Comparison of ENCODE assay signal across 8 cellular contexts in the genomic region with DNA sequence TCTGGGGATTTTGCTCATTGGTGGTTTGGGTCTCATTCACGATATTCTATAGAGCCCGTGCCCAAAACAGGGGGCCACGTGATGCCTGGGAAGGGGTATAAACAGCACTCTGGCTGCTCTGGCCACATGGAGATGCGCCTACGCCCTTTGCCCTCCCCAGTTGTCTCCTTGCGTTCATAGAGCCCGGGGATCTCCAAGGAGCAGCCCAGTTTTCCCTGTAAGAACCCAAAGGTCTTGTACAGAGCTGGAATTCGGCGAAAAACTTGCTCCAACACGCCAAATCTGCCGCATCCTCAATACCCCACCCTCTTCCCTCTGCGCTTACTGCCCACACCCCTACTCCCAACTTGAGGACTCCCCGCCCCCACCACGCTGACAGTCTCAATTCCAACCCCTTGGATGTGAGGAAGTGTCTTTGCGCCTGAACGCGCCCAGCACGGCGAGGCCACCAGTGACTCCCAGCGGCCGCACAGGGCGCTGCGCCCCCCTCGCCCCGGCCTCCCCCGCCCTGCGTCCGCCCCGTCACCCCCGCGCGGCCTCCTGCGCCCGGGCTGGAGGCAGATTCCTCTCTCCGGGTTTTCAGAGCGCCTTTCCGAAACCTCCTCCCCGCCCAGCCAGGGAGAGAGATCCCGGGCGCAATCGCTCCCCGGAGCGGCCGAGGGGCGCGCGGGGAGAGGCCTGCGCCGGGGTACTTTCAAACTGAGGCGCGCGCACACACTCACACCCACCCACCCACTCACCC. TPM values are rescaled to one million over a fixed set of nuclear protein-coding genes. Genes with fewer than 3 reads are reported as not detected.
DNase-seq lines count a peak whose midpoint lies in the region; ATAC-seq and TF ChIP-seq lines count a peak whose summit lies in the region.

TSS of gene NHS (plus strand) at position 582 of the 742 bp plus-strand sequence. CDS start 558 bp downstream, outside the sequence.

- peaks cover 58% of the 10 kb centered on the region for H3K4me1 Mint-ChIP-seq in nephron
- H3K4me1 Mint-ChIP-seq in CD4-positive, alpha-beta memory T cell: no peaks in the 10 kb centered on the region

- no peaks in the 10 kb centered on the region for H3K36me3 ChIP-seq in HUES48 (ENCODE audit: control insufficient read depth, insufficient read depth, low read length)
- no peaks in the 10 kb centered on the region for H3K36me3 ChIP-seq in CD4-positive, alpha-beta memory T cell (ENCODE audit: insufficient read depth, low read length)

- ATAC-seq in GM21529 (IDR thresholded peaks at IDR 0.05; ENCODE audit: unreplicated experiment) (no peak), GM19035 (IDR thresholded peaks at IDR 0.05; ENCODE audit: unreplicated experiment) (no peak)

- peaks cover 49% of the 10 kb centered on the region for H3K27me3 ChIP-seq in HUES48 (ENCODE audit: control insufficient read depth, insufficient read depth, low read length)
- peaks cover 2% of the 10 kb centered on the region for H3K27me3 ChIP-seq in CD4-positive, alpha-beta memory T cell (ENCODE audit: insufficient read depth, low read length)

- peak within 1 kb of the TSS; percentile 91 to 93 (median 92) for H3K4me3 Mint-ChIP-seq in nephron
- peak within 1 kb of the TSS in 1 of 8 donors; percentile 36 for H3K4me3 Mint-ChIP-seq in CD4-positive, alpha-beta memory T cell

- peak; percentile 72 to 77 (median 77) for TF ChIP-seq CTCF in nephron (IDR thresholded peaks at IDR 0.05; ENCODE audit: unreplicated experiment in 3 of 3)

- POLR2A ChIA-PET in CD4-positive, alpha-beta memory T cell (lab: Charles Lee; ENCODE audit: partially characterized antibody): no interaction called here

- peaks cover 52% of the 10 kb centered on the region for H3K27me3 Mint-ChIP-seq in nephron (ENCODE audit: low read depth)
- H3K27me3 Mint-ChIP-seq in CD4-positive, alpha-beta memory T cell: peaks cover 13 to 15% of the 10 kb centered on the region in 2 donors

- H3K27ac Mint-ChIP-seq in nephron: peak within 1 kb of the TSS; percentile 77 to 97 (median 95)
- no peak within 1 kb of the TSS for H3K27ac Mint-ChIP-seq in CD4-positive, alpha-beta memory T cell

- DNase-seq in COLO668 (lab: John Stamatoyannopoulos, UW; ENCODE audit: unreplicated experiment) (peak; percentile 82), SK-N-DZ (ENCODE audit: low spot score) (peak; percentile 58), fibroblast of peridontal ligament (ENCODE audit: extremely low read depth) (peak; percentile 67)
- DNase-seq in CD4-positive, alpha-beta memory T cell: no peak

- peaks cover 5% of the 10 kb centered on the region for H3K36me3 Mint-ChIP-seq in nephron (ENCODE audit: low read depth)
- no peaks in the 10 kb centered on the region for H3K36me3 Mint-ChIP-seq in CD4-positive, alpha-beta memory T cell

- H3K9ac ChIP-seq in HUES48 (ENCODE audit: low read depth, low read length): no peak within 1 kb of the TSS

- intact Hi-C loops in CD4-positive, alpha-beta memory T cell (cut with micrococcal nuclease): no loop called here

- H3K4me3 ChIP-seq in HUES48 (ENCODE audit: low read depth, low read length): peak within 1 kb of the TSS; percentile 79
- no peak within 1 kb of the TSS for H3K4me3 ChIP-seq in CD4-positive, alpha-beta memory T cell (ENCODE audit: low read length in 2 of 2)

- H3K27ac ChIP-seq in HUES48 (ENCODE audit: low read depth, low read length): no peak within 1 kb of the TSS
- no peak within 1 kb of the TSS for H3K27ac ChIP-seq in CD4-positive, alpha-beta memory T cell (ENCODE audit: low read depth, low read length)

- CTCF ChIA-PET in CD4-positive, alpha-beta memory T cell (lab: Charles Lee; ENCODE audit: partially characterized antibody): no interaction called here

- H3K9me3 ChIP-seq in HUES48 (ENCODE audit: control insufficient read depth, insufficient read depth, low read length): no peaks in the 10 kb centered on the region
- no peaks in the 10 kb centered on the region for H3K9me3 ChIP-seq in CD4-positive, alpha-beta memory T cell (ENCODE audit: control insufficient read depth in 1 of 2, low read length in 2 of 2)

- H3K9me3 Mint-ChIP-seq in nephron: peaks cover 7% of the 10 kb centered on the region
- H3K9me3 Mint-ChIP-seq in CD4-positive, alpha-beta memory T cell: peaks cover 0 to 6% (median 0%) of the 10 kb centered on the region in 8 donors

- peaks cover 20% of the 10 kb centered on the region for H3K4me1 ChIP-seq in HUES48 (ENCODE audit: control insufficient read depth, insufficient read depth, low read length)
- H3K4me1 ChIP-seq in CD4-positive, alpha-beta memory T cell (ENCODE audit: insufficient read depth, low read length): no peaks in the 10 kb centered on the region

RNA-seq across cellular contexts. Expression of gene NHS, which starts in this region (rescaled TPM):
- polyA plus RNA-seq in SK-N-DZ (2014; cell fraction: cytosol; rRNA removed): 1.8 TPM in 2 replicates
- polyA plus RNA-seq in SK-N-DZ (2014; cell fraction: nucleus; rRNA removed): 3.1 and 5.0 TPM in 2 replicates
- under 1 TPM; 0.09 to 0.67 TPM for total RNA-seq in CD4-positive, alpha-beta memory T cell
- not detected for polyA plus RNA-seq in CD4-positive, alpha-beta memory T cell

Comparison
In these comparisons a context has a peak if more than half of its experiments do, and no peak if none do; other contexts are left out.
1. DNase-seq: peak in COLO668 (single experiment), SK-N-DZ (single experiment) and fibroblast of peridontal ligament (single experiment); none in CD4-positive, alpha-beta memory T cell (0 of 5).
2. H3K27ac Mint-ChIP-seq: peak in nephron (3 of 3); none in CD4-positive, alpha-beta memory T cell (0 of 7).